ENCODE assay signal across 8 cellular contexts in the genomic region with DNA sequence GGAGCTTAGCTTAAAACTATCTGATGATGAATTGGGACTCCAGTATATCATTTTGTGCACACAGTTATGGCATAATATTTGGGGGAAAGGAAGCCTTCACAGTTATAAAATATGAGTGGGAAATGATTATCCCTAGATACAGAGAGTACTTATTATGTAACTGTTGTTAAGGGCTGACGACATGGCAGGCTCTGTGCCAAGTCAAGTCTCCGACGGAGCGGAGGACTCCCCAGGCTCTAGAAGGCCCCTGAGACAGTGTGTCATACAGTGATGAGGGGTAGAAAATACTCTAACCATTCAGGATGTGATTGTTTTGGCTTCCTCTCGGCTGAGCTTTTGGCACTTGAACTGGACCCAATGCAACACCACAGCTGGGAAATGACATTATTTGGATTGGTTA.
DNase-seq lines count a peak whose midpoint lies in the region; ATAC-seq and TF ChIP-seq lines count a peak whose summit lies in the region.

No MANE protein-coding gene starts in this region.

- peak overlapping the region; percentile 41 to 77 (median 45) for H3K27ac Mint-ChIP-seq in nephron
- no peak overlapping the region for H3K27ac Mint-ChIP-seq in activated T-helper 1 cell treated with anti-CD3 and anti-CD28 coated beads, Interleukin-12 subunit alpha, Interleukin-12 subunit beta, Interleukin-2, Interleukin-4 antibody, amounts not matched to agents 30 ng/mL and 10 ng/mL and 1 ng/mL, durations not matched to agents 14 hours and 24 hours and 36 hours

- no peak overlapping the region for H3K4me3 Mint-ChIP-seq in nephron
- H3K4me3 Mint-ChIP-seq in activated T-helper 1 cell treated with anti-CD3 and anti-CD28 coated beads, Interleukin-12 subunit alpha, Interleukin-12 subunit beta, Interleukin-2, Interleukin-4 antibody, amounts not matched to agents 30 ng/mL and 10 ng/mL and 1 ng/mL, durations not matched to agents 14 hours and 24 hours and 36 hours, result no peak overlapping the region

- no peaks in the 10 kb centered on the region for H3K27me3 Mint-ChIP-seq in nephron (ENCODE audit: low read depth)
- H3K27me3 Mint-ChIP-seq in activated T-helper 1 cell treated with anti-CD3 and anti-CD28 coated beads, Interleukin-12 subunit alpha, Interleukin-12 subunit beta, Interleukin-2, Interleukin-4 antibody, amounts not matched to agents 30 ng/mL and 10 ng/mL and 1 ng/mL, durations not matched to agents 14 hours and 24 hours and 36 hours (ENCODE audit: insufficient read depth), result no peaks in the 10 kb centered on the region

- no peaks in the 10 kb centered on the region for H3K36me3 ChIP-seq in BJ (ENCODE audit: control insufficient read depth, insufficient read depth, low read length)

- peak; percentile 89 for DNase-seq in BJ (ENCODE audit: low read depth)
- DNase-seq in NCI-H2196 (lab: John Stamatoyannopoulos, UW; ENCODE audit: unreplicated experiment), result peak; percentile 74
- no peak for DNase-seq in activated T-helper 1 cell treated with anti-CD3 and anti-CD28 coated beads, Interleukin-12 subunit alpha, Interleukin-12 subunit beta, Interleukin-2, Interleukin-4 antibody, amounts not matched to agents 30 ng/mL and 10 ng/mL and 1 ng/mL, durations not matched to agents 14 hours and 24 hours and 36 hours (ENCODE audit: low spot score)
- DNase-seq in superior temporal gyrus (ENCODE audit: extremely low spot score), result no peak

- no peak for TF ChIP-seq CTCF in BJ (IDR thresholded peaks at IDR 0.05; ENCODE audit: insufficient read depth, low read depth, low read length)
- TF ChIP-seq CTCF in nephron (IDR thresholded peaks at IDR 0.05; ENCODE audit: unreplicated experiment in 3 of 3), result no peak

- intact Hi-C loops in activated T-helper 1 cell treated with anti-CD3 and anti-CD28 coated beads, Interleukin-12 subunit alpha, Interleukin-12 subunit beta, Interleukin-2, Interleukin-4 antibody, amounts not matched to agents 30 ng/mL and 10 ng/mL and 1 ng/mL, durations not matched to agents 14 hours and 24 hours and 36 hours (cut with micrococcal nuclease), result no loop called here

- H3K9me3 Mint-ChIP-seq in nephron, result peaks cover 3% of the 10 kb centered on the region
- no peaks in the 10 kb centered on the region for H3K9me3 Mint-ChIP-seq in activated T-helper 1 cell treated with anti-CD3 and anti-CD28 coated beads, Interleukin-12 subunit alpha, Interleukin-12 subunit beta, Interleukin-2, Interleukin-4 antibody, amounts not matched to agents 30 ng/mL and 10 ng/mL and 1 ng/mL, durations not matched to agents 14 hours and 24 hours and 36 hours

- ATAC-seq in esophagus mucosa (peak; percentile 33), HG02938 (IDR thresholded peaks at IDR 0.05; ENCODE audit: unreplicated experiment) (no peak), HG03521 (IDR thresholded peaks at IDR 0.05; ENCODE audit: unreplicated experiment) (no peak)

- peaks cover 39% of the 10 kb centered on the region for H3K4me1 Mint-ChIP-seq in nephron
- H3K4me1 Mint-ChIP-seq in activated T-helper 1 cell treated with anti-CD3 and anti-CD28 coated beads, Interleukin-12 subunit alpha, Interleukin-12 subunit beta, Interleukin-2, Interleukin-4 antibody, amounts not matched to agents 30 ng/mL and 10 ng/mL and 1 ng/mL, durations not matched to agents 14 hours and 24 hours and 36 hours (ENCODE audit: low read depth), result no peaks in the 10 kb centered on the region

- CTCF ChIA-PET in BJ (lab: Yijun Ruan, JAX), result interaction anchor here (0.9 to 1.2 kb wide), 2 partner anchors 16 to 30 kb away, joined by 3 read pairs; no protein-coding TSS in a partner anchor

- H3K4me3 ChIP-seq in BJ (ENCODE audit: low read depth, low read length), result no peak overlapping the region

- peaks cover 14% of the 10 kb centered on the region for H3K36me3 Mint-ChIP-seq in nephron (ENCODE audit: low read depth)
- no peaks in the 10 kb centered on the region for H3K36me3 Mint-ChIP-seq in activated T-helper 1 cell treated with anti-CD3 and anti-CD28 coated beads, Interleukin-12 subunit alpha, Interleukin-12 subunit beta, Interleukin-2, Interleukin-4 antibody, amounts not matched to agents 30 ng/mL and 10 ng/mL and 1 ng/mL, durations not matched to agents 14 hours and 24 hours and 36 hours (ENCODE audit: low read depth)

- no peaks in the 10 kb centered on the region for H3K27me3 ChIP-seq in BJ (ENCODE audit: control insufficient read depth, insufficient read depth, low read length)

- POLR2A ChIA-PET in BJ (lab: Charles Lee), result no interaction called here

Comparison
In these comparisons a context has a peak if more than half of its experiments do, and no peak if none do; other contexts are left out.
1. DNase-seq: peak in BJ (single experiment) and NCI-H2196 (single experiment); none in activated T-helper 1 cell treated with anti-CD3 and anti-CD28 coated beads, Interleukin-12 subunit alpha, Interleukin-12 subunit beta, Interleukin-2, Interleukin-4 antibody, amounts not matched to agents 30 ng/mL and 10 ng/mL and 1 ng/mL, durations not matched to agents 14 hours and 24 hours and 36 hours (single experiment) and superior temporal gyrus (single experiment).